Comparison of ENCODE assay signal across 8 cellular contexts in genomic region chr11:18321622-18321990, GRCh38. TPM values are rescaled to one million over a fixed set of nuclear protein-coding genes. Genes with fewer than 3 reads are reported as not detected.
A peak's percentile ranks its signal among the peaks of the same experiment; 100 is the strongest.
DNase-seq lines count a peak whose midpoint lies in the region; ATAC-seq and TF ChIP-seq lines count a peak whose summit lies in the region.

No MANE protein-coding gene starts in this region.

- H3K4me3 ChIP-seq in epithelial cell of proximal tubule (ENCODE audit: low read depth, low read length) = peak overlapping the region; percentile 69

- H3K27me3 Mint-ChIP-seq in HFFc6 (ENCODE audit: insufficient read depth) (peaks cover 3% of the 10 kb centered on the region), osteocyte (ENCODE audit: unreplicated experiment) (no peaks in the 10 kb centered on the region)

- peaks cover 68% of the 10 kb centered on the region for H3K4me1 Mint-ChIP-seq in HFFc6 (ENCODE audit: low read depth)
- peaks cover 72% of the 10 kb centered on the region for H3K4me1 Mint-ChIP-seq in osteocyte (ENCODE audit: unreplicated experiment)

- H3K36me3 Mint-ChIP-seq in HFFc6 (ENCODE audit: low read depth) (peaks cover 48% of the 10 kb centered on the region), osteocyte (ENCODE audit: unreplicated experiment) (peaks cover 18% of the 10 kb centered on the region)

- H3K9me3 Mint-ChIP-seq in HFFc6 = no peaks in the 10 kb centered on the region
- H3K9me3 Mint-ChIP-seq in osteocyte (ENCODE audit: unreplicated experiment) = no peaks in the 10 kb centered on the region

- H3K27ac Mint-ChIP-seq in HFFc6 (peak overlapping the region; percentile 100), osteocyte (ENCODE audit: unreplicated experiment) (peak overlapping the region; percentile 100)

- no peak for TF ChIP-seq CTCF in HFFc6 (IDR thresholded peaks at IDR 0.05)
- no peak for TF ChIP-seq CTCF in epithelial cell of proximal tubule (conservative IDR thresholded peaks at IDR 0.05; ENCODE audit: low read depth, low read length)
- no peak for TF ChIP-seq CTCF in osteocyte (IDR thresholded peaks at IDR 0.05)

- H3K4me3 Mint-ChIP-seq in HFFc6 (peak overlapping the region; percentile 99), osteocyte (ENCODE audit: unreplicated experiment) (peak overlapping the region; percentile 86)

- ATAC-seq in GM18502 (IDR thresholded peaks at IDR 0.05; ENCODE audit: poor library complexity, unreplicated experiment) = peak; percentile 10

- DNase-seq in HFFc6 (no peak), RKO (ENCODE audit: low spot score) (peak; percentile 85), epithelial cell of proximal tubule (ENCODE audit: low read depth) (no peak), osteocyte (ENCODE audit: extremely low spot score, unreplicated experiment) (no peak), NCI-H1417 treated with DMSO at 0.1 percent for 48 hours (lab: John Stamatoyannopoulos, UW) (no peak), A172 (ENCODE audit: low spot score) (no peak), NCI-H2196 treated with DMSO at 0.1 percent for 48 hours (lab: John Stamatoyannopoulos, UW; ENCODE audit: unreplicated experiment) (no peak)

RNA-seq across cellular contexts. Expression of gene HPS5, which starts 0.3 kb away (rescaled TPM):
- total RNA-seq in HFFc6 (2021; fragmentation: NEBNext Ultra II Directional; extraction: Animal tissue kit (Norgen Biotek cat#: 25700)) = 10 to 100 TPM; 31.4 to 41.5 (median 34.4) TPM
- 11.5 and 16.9 TPM in 2 replicates for total RNA-seq in epithelial cell of proximal tubule
- 68.9 and 76.3 TPM in 2 replicates for total RNA-seq in osteocyte
- 60.3 and 66.2 TPM in 2 replicates for total RNA-seq in A172 (2014; rRNA removed; shearing (Covaris generic))

RNA-seq across cellular contexts. Expression of gene GTF2H1, which starts 0.8 kb away (rescaled TPM):
- 10 to 100 TPM; 45.3 to 58.1 (median 52.7) TPM for total RNA-seq in HFFc6 (2021; fragmentation: NEBNext Ultra II Directional; extraction: Animal tissue kit (Norgen Biotek cat#: 25700))
- 30.8 and 47.9 TPM in 2 replicates for total RNA-seq in epithelial cell of proximal tubule
- total RNA-seq in osteocyte = 91.1 and 95.1 TPM in 2 replicates
- 140 and 164 TPM in 2 replicates for total RNA-seq in A172 (2014; rRNA removed; shearing (Covaris generic))

RNA-seq across cellular contexts. Expression of gene SAA1, which starts 55.5 kb away (rescaled TPM):
- under 1 TPM in 2 of 6 experiments, not detected in 4; 0.50 to 0.55 TPM for total RNA-seq in HFFc6 (2021; fragmentation: NEBNext Ultra II Directional; extraction: Animal tissue kit (Norgen Biotek cat#: 25700))
- 46.7 and 69.7 TPM in 2 replicates for total RNA-seq in epithelial cell of proximal tubule
- not detected in 2 replicates for total RNA-seq in osteocyte
- 60.9 and 71.0 TPM in 2 replicates for total RNA-seq in A172 (2014; rRNA removed; shearing (Covaris generic))

Comparison
In these comparisons a context has a peak if more than half of its experiments do, and no peak if none do; other contexts are left out.
1. RNA of gene SAA1, which starts 55.5 kb away (total RNA-seq): 46.7 to 69.7 TPM in epithelial cell of proximal tubule and 60.9 to 71.0 TPM in A172; 0.50 to 0.55 TPM in HFFc6 and not detected in osteocyte; every median in the first group is over 10 times any median in the second.